In genomic region chr9:70052768-70053167, GRCh38 we compare ENCODE assay signal across 1 cellular context.
TF ChIP-seq lines count a peak whose summit lies in the region.

No MANE protein-coding gene starts in this region.

TF ChIP-seq in SK-N-SH, 30 proteins besides CTCF, POLR2A, EP300 and RAD21 (continued from another document):
- TF ChIP-seq TAF1 (IDR thresholded peaks at IDR 0.05; ENCODE audit: borderline replicate concordance, low read depth, low read length) = no peak
